ENCODE assay signal across 8 cellular contexts in genomic region chr3:39447637-39448483, GRCh38. TPM values are rescaled to one million over a fixed set of nuclear protein-coding genes. Genes with fewer than 3 reads are reported as not detected.
DNase-seq lines count a peak whose midpoint lies in the region; ATAC-seq, FAIRE-seq and TF ChIP-seq lines count a peak whose summit lies in the region.

No MANE protein-coding gene starts in this region.

- peak; percentile 79 for TF ChIP-seq CTCF in WI38 (IDR thresholded peaks at IDR 0.05; ENCODE audit: low read depth, low read length)
- peak; percentile 79 for TF ChIP-seq CTCF in bronchial epithelial cell (IDR thresholded peaks at IDR 0.05; ENCODE audit: insufficient read depth, low read length, severe bottlenecking)

- H3K4me3 ChIP-seq in WI38 (ENCODE audit: low read depth, low read length) (no peak overlapping the region), bronchial epithelial cell (ENCODE audit: low read depth, low read length) (no peak overlapping the region)

- no peak for TF ChIP-seq POLR2A in GM18505 (IDR thresholded peaks at IDR 0.05; ENCODE audit: borderline replicate concordance, extremely low read depth, insufficient read depth, insufficient read length)

- FAIRE-seq in A204.1 (lab: Jason Lieb, UNC): peak; percentile 87
- peak; percentile 83 for FAIRE-seq in bronchial epithelial cell (lab: Jason Lieb, UNC)

- no peaks in the 10 kb centered on the region for H3K27me3 ChIP-seq in bronchial epithelial cell (ENCODE audit: control insufficient read depth, insufficient read depth, low read length)

- ATAC-seq in GM18505 (IDR thresholded peaks at IDR 0.05; ENCODE audit: unreplicated experiment) (peak; percentile 66), HG03066 (IDR thresholded peaks at IDR 0.05; ENCODE audit: low read depth, unreplicated experiment) (peak; percentile 83)

- DNase-seq in NCI-H2171 (lab: John Stamatoyannopoulos, UW) (peak; percentile 30), bronchial epithelial cell (ENCODE audit: low read depth) (peak; percentile 84), islet precursor cell (peak; percentile 87)
- DNase-seq in stimulated activated CD4-positive, alpha-beta T cell treated with anti-CD3 and anti-CD28 coated beads, Interleukin-1b, Interleukin-23, amount 100 ng/mL, for 24 hours (ENCODE audit: low read depth in 4 of 4, low spot score in 1 of 4): peak; percentile 26 to 45 (median 30)

- H3K36me3 ChIP-seq in bronchial epithelial cell (ENCODE audit: control insufficient read depth, insufficient read depth, low read length): no peaks in the 10 kb centered on the region

RNA-seq across cellular contexts. Expression of gene MOBP, which starts 19.6 kb away (rescaled TPM):
- not detected in 2 replicates for total RNA-seq in bronchial epithelial cell

RNA-seq across cellular contexts. Expression of gene RPSA, which starts 41.3 kb away (rescaled TPM):
- 2,916 and 3,451 TPM in 2 replicates for total RNA-seq in bronchial epithelial cell

Comparison
In these comparisons a context has a peak if more than half of its experiments do, and no peak if none do; other contexts are left out.
1. DNase-seq: peak in every context shown above with its lines; median percentile 87 in islet precursor cell; 84 in bronchial epithelial cell; 30 in NCI-H2171; 30 in stimulated activated CD4-positive, alpha-beta T cell treated with anti-CD3 and anti-CD28 coated beads, Interleukin-1b, Interleukin-23, amount 100 ng/mL, for 24 hours.